Comparison of ENCODE assay signal across 27 cellular contexts in genomic region chr6:101146389-101146788, GRCh38.
DNase-seq lines count a peak whose midpoint lies in the region; ATAC-seq and TF ChIP-seq lines count a peak whose summit lies in the region.
"Had no signal": no experiment of that assay in that cellular context is flagged by ENCODE, and none has a peak within 500 bp of the region (broad histone marks: within the 10 kb centered on the region; RNA-seq: fewer than 3 reads in every experiment).

No MANE protein-coding gene starts in this region.

- H3K27ac ChIP-seq in mammary epithelial cell (ENCODE audit: insufficient read depth, low read depth, low read length) (no peak overlapping the region), gastrocnemius medialis (no peak overlapping the region)
- H3K27ac ChIP-seq: BLaER1 treated with 17β-estradiol and CSF1 and Interleukin-3, amounts not matched to agents 10 nM and 100 nM; body of pancreas; coronary artery; upper lobe of left lung had no signal

- H3K4me1 ChIP-seq in mammary epithelial cell (ENCODE audit: insufficient read depth, low read length): peaks cover 11% of the 10 kb centered on the region
- no peaks in the 10 kb centered on the region for H3K4me1 ChIP-seq in gastrocnemius medialis
- H3K4me1 ChIP-seq: body of pancreas, upper lobe of left lung had no signal

- H3K4me2 ChIP-seq in mammary epithelial cell (ENCODE audit: insufficient read depth, low read depth, low read length): no peak overlapping the region
- H3K4me2 ChIP-seq: BLaER1 treated with 17β-estradiol and CSF1 and Interleukin-3, amounts not matched to agents 10 nM and 100 nM had no signal

- no peaks in the 10 kb centered on the region for H3K79me2 ChIP-seq in mammary epithelial cell (ENCODE audit: insufficient read depth, low read length)

- CTCF ChIA-PET in mammary epithelial cell (lab: Charles Lee; ENCODE audit: low non-redundant PET): no interaction called here

- no peaks in the 10 kb centered on the region for H3K9me3 ChIP-seq in mammary epithelial cell (replicated peaks; ENCODE audit: insufficient read depth, low read length)
- no peaks in the 10 kb centered on the region for H3K9me3 ChIP-seq in gastrocnemius medialis
- H3K9me3 ChIP-seq: BLaER1 treated with 17β-estradiol and CSF1 and Interleukin-3, amounts not matched to agents 10 nM and 100 nM; body of pancreas; mucosa of descending colon; upper lobe of left lung had no signal

- H4K20me1 ChIP-seq in mammary epithelial cell (ENCODE audit: insufficient read depth, low read length): no peaks in the 10 kb centered on the region
- H4K20me1 ChIP-seq: BLaER1 treated with 17β-estradiol and CSF1 and Interleukin-3, amounts not matched to agents 10 nM and 100 nM had no signal

- in situ Hi-C loops in mammary epithelial cell (cut with MboI; ENCODE audit: low sequenced_read_pairs in 2 of 2) (no loop called here), gastrocnemius medialis (cut with MboI; ENCODE audit: low sequenced_read_pairs in 4 of 4) (no loop called here)

- dilution Hi-C loops in mammary epithelial cell (cut with HindIII; ENCODE audit: low sequenced_read_pairs): no loop called here

- TF ChIP-seq CTCF in mammary epithelial cell (conservative IDR thresholded peaks at IDR 0.05 in 1 of 2, IDR thresholded peaks at IDR 0.05 in 1 of 2; ENCODE audit: extremely low read depth in 1 of 2, insufficient read depth in 1 of 2, low read depth in 1 of 2, low read length in 2 of 2) (no peak), gastrocnemius medialis (IDR thresholded peaks at IDR 0.05 in 4 of 5, conservative IDR thresholded peaks at IDR 0.05 in 1 of 5) (no peak)

- no peak overlapping the region for H3K4me3 ChIP-seq in mammary epithelial cell (replicated peaks in 1 of 3; ENCODE audit: insufficient read depth in 1 of 3, low read depth in 2 of 3, low read length in 3 of 3)
- H3K4me3 ChIP-seq in gastrocnemius medialis: no peak overlapping the region
- H3K4me3 ChIP-seq: BLaER1 treated with 17β-estradiol and CSF1 and Interleukin-3, amounts not matched to agents 10 nM and 100 nM; body of pancreas; coronary artery; mucosa of descending colon; upper lobe of left lung had no signal

- ATAC-seq in gastrocnemius medialis (no peak), GM19467 (IDR thresholded peaks at IDR 0.05; ENCODE audit: unreplicated experiment) (no peak), left cardiac atrium (no peak)
- ATAC-seq: body of pancreas, mucosa of descending colon, sciatic nerve had no signal

- no TSS peak for BruUV-seq in mammary epithelial cell (replicated peaks; lab: Mats Ljungman, UMichigan)

- no peaks in the 10 kb centered on the region for H3K27me3 ChIP-seq in mammary epithelial cell (ENCODE audit: insufficient read depth, low read length)
- no peaks in the 10 kb centered on the region for H3K27me3 ChIP-seq in gastrocnemius medialis
- H3K27me3 ChIP-seq: BLaER1 treated with 17β-estradiol and CSF1 and Interleukin-3, amounts not matched to agents 10 nM and 100 nM; body of pancreas; upper lobe of left lung had no signal

- intact Hi-C loops in mammary epithelial cell (cut with micrococcal nuclease) (no loop called here), gastrocnemius medialis (cut with DNase I; ENCODE audit: low total_unique reads) (no loop called here), left cardiac atrium (cut with DNase I) (no loop called here)

- no peaks in the 10 kb centered on the region for H3K36me3 ChIP-seq in mammary epithelial cell (ENCODE audit: insufficient read depth, low read length)
- H3K36me3 ChIP-seq in gastrocnemius medialis: no peaks in the 10 kb centered on the region
- H3K36me3 ChIP-seq: BLaER1 treated with 17β-estradiol and CSF1 and Interleukin-3, amounts not matched to agents 10 nM and 100 nM; upper lobe of left lung had no signal

- WGBS in mammary epithelial cell (ENCODE audit: low coverage, missing lambda C conversion rate): 11% methylated on average over 3 of the region's 3 CpGs

- H2AFZ ChIP-seq in mammary epithelial cell (ENCODE audit: low read depth, low read length): no peak overlapping the region

- no peak for TF ChIP-seq POLR2A in gastrocnemius medialis (IDR thresholded peaks at IDR 0.05)

- no peak overlapping the region for H3K9ac ChIP-seq in mammary epithelial cell (ENCODE audit: insufficient read depth, low read length)
- H3K9ac ChIP-seq: BLaER1 treated with 17β-estradiol and CSF1 and Interleukin-3, amounts not matched to agents 10 nM and 100 nM had no signal

- DNase-seq in ELR (ENCODE audit: low read depth) (peak; percentile 7), RPMI7951 (ENCODE audit: low read depth) (peak; percentile 46), mammary epithelial cell (peak; percentile 93), foreskin melanocyte (peak; percentile 97), gastrocnemius medialis (no peak), Ammon's horn (ENCODE audit: low spot score) (no peak), left cardiac atrium (no peak)
- DNase-seq: activated CD4-positive, alpha-beta T cell treated with anti-CD3 and anti-CD28 coated beads for 4 hours; activated naive CD4-positive, alpha-beta T cell treated with anti-CD3 and anti-CD28 coated beads, Interleukin-2, amount 50 U/mL, for 16 hours; body of pancreas; Calu3; H9; hypothalamus; mucosa of descending colon; NCI-H1105 treated with DMSO at 0.1 percent for 48 hours; NCI-H2081; NCI-H345; NCI-H82; OCI-M1; SIG-M5; stimulated activated CD4-positive, alpha-beta T cell treated with anti-CD3 and anti-CD28 coated beads, Interleukin-15, amount 100 ng/mL, for 24 hours; stimulated activated CD8-positive, alpha-beta memory T cell treated with anti-CD3 and anti-CD28 coated beads, Interleukin-4, amount 100 ng/mL, for 48 hours; upper lobe of left lung had no signal

Comparison
In these comparisons a context has a peak if more than half of its experiments do, and no peak if none do; other contexts are left out.
1. DNase-seq: peak in ELR (single experiment), RPMI7951 (single experiment), mammary epithelial cell (single experiment) and foreskin melanocyte (single experiment); none in gastrocnemius medialis (0 of 2), Ammon's horn (single experiment) and left cardiac atrium (single experiment).